ENCODE assay signal across 2 cellular contexts in genomic region chr1:234732260-234732659, GRCh38.
TF ChIP-seq lines count a peak whose summit lies in the region.

No MANE protein-coding gene starts in this region.

TF ChIP-seq in SK-N-SH, 30 proteins besides CTCF, POLR2A, EP300 and RAD21 (continued from another document):
- TF ChIP-seq USF2 (IDR thresholded peaks at IDR 0.05; ENCODE audit: borderline replicate concordance, low read depth, low read length) (no peak), FOSL2 (IDR thresholded peaks at IDR 0.05; ENCODE audit: borderline replicate concordance, low read depth) (no peak), RFX5 (IDR thresholded peaks at IDR 0.05; ENCODE audit: low read length) (no peak), SIN3A (IDR thresholded peaks at IDR 0.05; ENCODE audit: borderline replicate concordance, low read depth, low read length) (no peak), FOXM1 (IDR thresholded peaks at IDR 0.05; ENCODE audit: low read depth) (no peak), JUND (IDR thresholded peaks at IDR 0.05) (no peak), ZBTB33 (IDR thresholded peaks at IDR 0.05; ENCODE audit: borderline replicate concordance, low read depth) (no peak), RCOR1 (IDR thresholded peaks at IDR 0.05; ENCODE audit: low read length) (no peak), POLR2AphosphoS5 (IDR thresholded peaks at IDR 0.05; ENCODE audit: low read depth, low read length) (no peak)

TF ChIP-seq in K562, 482 proteins besides CTCF, POLR2A, EP300 and RAD21 (continued from another document):
- TF ChIP-seq E2F4 (CRISPR knock-in tag; IDR thresholded peaks at IDR 0.05; ENCODE audit: low read depth) (no peak), ZNF764 (CRISPR knock-in tag; IDR thresholded peaks at IDR 0.05; ENCODE audit: low read depth) (no peak)
TF ChIP-seq in K562: peak in this region for 1.
